In genomic region chr20:18224968-18225568, GRCh38 we compare ENCODE assay signal across 9 cellular contexts.
DNase-seq lines count a peak whose midpoint lies in the region; ATAC-seq and TF ChIP-seq lines count a peak whose summit lies in the region.
"Had no signal": no experiment of that assay in that cellular context is flagged by ENCODE, and none has a peak within 500 bp of the region (broad histone marks: within the 10 kb centered on the region; RNA-seq: fewer than 3 reads in every experiment).

No MANE protein-coding gene starts in this region.

- no peak overlapping the region for H3K27ac ChIP-seq in iPS-20b (ENCODE audit: low read length)
- peak overlapping the region; percentile 47 for H3K27ac ChIP-seq in substantia nigra (ENCODE audit: low read depth, low read length, poor library complexity, severe bottlenecking)

- no peaks in the 10 kb centered on the region for H3K27me3 Mint-ChIP-seq in brain

- peak overlapping the region in 2 of 5 experiments; percentile 36 to 44 for H3K4me3 Mint-ChIP-seq in brain

- H3K4me1 ChIP-seq in iPS-20b (ENCODE audit: insufficient read depth, low read length): peaks cover 13% of the 10 kb centered on the region; the same call in 1 of the 2 replicates

- H3K9me3 Mint-ChIP-seq in brain: peaks cover 0 to 19% (median 0%) of the 10 kb centered on the region in 5 experiments

- ATAC-seq in GM18517 (IDR thresholded peaks at IDR 0.05; ENCODE audit: unreplicated experiment): no peak
- no peak for ATAC-seq in HG03442 (IDR thresholded peaks at IDR 0.05; ENCODE audit: unreplicated experiment)
- ATAC-seq in HG03196 (IDR thresholded peaks at IDR 0.05; ENCODE audit: unreplicated experiment): no peak

- no peak overlapping the region for H3K4me3 ChIP-seq in iPS-20b (ENCODE audit: low read length)

- peaks cover 21% of the 10 kb centered on the region for H3K4me1 Mint-ChIP-seq in brain

- no peaks in the 10 kb centered on the region for H3K36me3 Mint-ChIP-seq in brain

- TF ChIP-seq CTCF in brain (conservative IDR thresholded peaks at IDR 0.05): no peak

- no peaks in the 10 kb centered on the region for H3K9me3 ChIP-seq in iPS-20b (ENCODE audit: insufficient read depth, low read depth, low read length)

- no peaks in the 10 kb centered on the region for H3K27me3 ChIP-seq in iPS-20b (ENCODE audit: insufficient read depth, low read length)

- DNase-seq in HS-5 (ENCODE audit: low read depth) (peak; percentile 30), substantia nigra (lab: John Stamatoyannopoulos, UW) (peak in 36 of 49 donors; percentile 4 to 52 (median 19))
- DNase-seq in stimulated activated naive CD4-positive, alpha-beta T cell treated with Interleukin-2 at 50 U/mL for 16 hours (lab: John Stamatoyannopoulos, UW): no peak
- DNase-seq: activated naive CD4-positive, alpha-beta T cell had no signal

- H3K9ac ChIP-seq in iPS-20b (ENCODE audit: low read depth, low read length): peak overlapping the region; percentile 35; the same call in 1 of the 2 replicates

- H3K27ac Mint-ChIP-seq in brain: peak overlapping the region; percentile 22 to 76 (median 58)

- no peaks in the 10 kb centered on the region for H3K36me3 ChIP-seq in iPS-20b (ENCODE audit: insufficient read depth, low read depth, low read length)
